Comparison of ENCODE assay signal across 8 cellular contexts in genomic region chr13:40069173-40070044, GRCh38.
DNase-seq lines count a peak whose midpoint lies in the region; ATAC-seq, FAIRE-seq and TF ChIP-seq lines count a peak whose summit lies in the region.

No MANE protein-coding gene starts in this region.

- FAIRE-seq in GM12891 (lab: Jason Lieb, UNC): peak; percentile 51

- peak overlapping the region; percentile 63 for H3K27ac Mint-ChIP-seq in activated T-cell treated with anti-CD3 and anti-CD28 coated beads, Interleukin-2, amount 50 U/mL, for 24 hours

- H3K27me3 Mint-ChIP-seq in activated T-cell treated with anti-CD3 and anti-CD28 coated beads, Interleukin-2, amount 50 U/mL, for 24 hours: no peaks in the 10 kb centered on the region

- H2AFZ ChIP-seq in OCI-LY1 (ENCODE audit: low read length) (peak overlapping the region; percentile 14; the same call in 1 of the 2 replicates), neural cell (ENCODE audit: low read depth, low read length) (no peak overlapping the region)

- H3K27me3 ChIP-seq in OCI-LY1 (ENCODE audit: insufficient read depth, low read length) (no peaks in the 10 kb centered on the region), neural cell (ENCODE audit: insufficient read depth, low read depth, low read length) (peaks cover 27% of the 10 kb centered on the region)

- no peaks in the 10 kb centered on the region for H3K9me2 ChIP-seq in OCI-LY1 (ENCODE audit: low read depth, low read length)
- H3K9me2 ChIP-seq in neural cell (ENCODE audit: insufficient read depth, low read length): no peaks in the 10 kb centered on the region

- H3K4me2 ChIP-seq in OCI-LY1 (ENCODE audit: low read length) (peak overlapping the region; percentile 52), neural cell (ENCODE audit: low read length) (no peak overlapping the region)

- TF ChIP-seq POLR2A in GM12891 (IDR thresholded peaks at IDR 0.05; ENCODE audit: low read depth, low read length): no peak

- peak; percentile 80 for TF ChIP-seq RAD21 in neural cell (conservative IDR thresholded peaks at IDR 0.05)

- DNase-seq in GM12891 (ENCODE audit: insufficient read length, low spot score): peak; percentile 20
- peak; percentile 79 for DNase-seq in activated T-cell treated with anti-CD3 and anti-CD28 coated beads, Interleukin-2, amount 50 U/mL, for 24 hours
- peak; percentile 59 for DNase-seq in fibroblast of peridontal ligament (ENCODE audit: extremely low read depth)
- DNase-seq in stimulated activated naive CD4-positive, alpha-beta T cell treated with Interleukin-2 at 50 U/mL for 16 hours (lab: John Stamatoyannopoulos, UW): peak; percentile 54

- H3K9me3 Mint-ChIP-seq in activated T-cell treated with anti-CD3 and anti-CD28 coated beads, Interleukin-2, amount 50 U/mL, for 24 hours: no peaks in the 10 kb centered on the region

- peak; percentile 93 for TF ChIP-seq CTCF in OCI-LY1 (IDR thresholded peaks at IDR 0.05; ENCODE audit: low read length)
- TF ChIP-seq CTCF in neural cell (IDR thresholded peaks at IDR 0.05; ENCODE audit: poor library complexity, severe bottlenecking): peak; percentile 75

- H3K4me3 Mint-ChIP-seq in activated T-cell treated with anti-CD3 and anti-CD28 coated beads, Interleukin-2, amount 50 U/mL, for 24 hours: no peak overlapping the region

- H3K36me3 Mint-ChIP-seq in activated T-cell treated with anti-CD3 and anti-CD28 coated beads, Interleukin-2, amount 50 U/mL, for 24 hours (ENCODE audit: low read depth): no peaks in the 10 kb centered on the region

- peaks cover 35% of the 10 kb centered on the region for H3K4me1 ChIP-seq in OCI-LY1 (ENCODE audit: insufficient read depth, low read length, severe bottlenecking)

- H3F3A ChIP-seq in OCI-LY1 (ENCODE audit: insufficient read depth, low read length) (no peaks in the 10 kb centered on the region), neural cell (ENCODE audit: insufficient read depth, low read length, poor library complexity, severe bottlenecking) (no peaks in the 10 kb centered on the region)

- no peaks in the 10 kb centered on the region for H3K79me2 ChIP-seq in OCI-LY1 (ENCODE audit: insufficient read depth, low read length)
- H3K79me2 ChIP-seq in neural cell (replicated peaks; ENCODE audit: insufficient read depth, low read length): no peaks in the 10 kb centered on the region

- H3K9ac ChIP-seq in OCI-LY1 (ENCODE audit: low read length) (peak overlapping the region; percentile 34; the same call in 1 of the 2 replicates), neural cell (ENCODE audit: low read length) (no peak overlapping the region)

- H3K27ac ChIP-seq in OCI-LY1 (ENCODE audit: low read depth, low read length, poor library complexity, severe bottlenecking): peak overlapping the region; percentile 70
- H3K27ac ChIP-seq in neural cell (ENCODE audit: low read length): no peak overlapping the region

- no peaks in the 10 kb centered on the region for H3K36me3 ChIP-seq in OCI-LY1 (ENCODE audit: insufficient read depth, low read length)
- H3K36me3 ChIP-seq in neural cell (ENCODE audit: insufficient read depth, low read length): no peaks in the 10 kb centered on the region

- H3K4me3 ChIP-seq in OCI-LY1 (ENCODE audit: low read depth, low read length, poor library complexity, severe bottlenecking) (no peak overlapping the region), neural cell (ENCODE audit: low read length) (no peak overlapping the region)

- peak; percentile 67 for ATAC-seq in HG03064 (IDR thresholded peaks at IDR 0.05; ENCODE audit: low read depth, unreplicated experiment)
- no peak for ATAC-seq in HG03521 (IDR thresholded peaks at IDR 0.05; ENCODE audit: unreplicated experiment)

- no peaks in the 10 kb centered on the region for H4K20me1 ChIP-seq in OCI-LY1 (ENCODE audit: insufficient read depth, low read length)
- H4K20me1 ChIP-seq in neural cell (ENCODE audit: insufficient read depth): no peaks in the 10 kb centered on the region

- H3K9me3 ChIP-seq in OCI-LY1 (ENCODE audit: low read length): no peaks in the 10 kb centered on the region
- no peaks in the 10 kb centered on the region for H3K9me3 ChIP-seq in neural cell (ENCODE audit: low read length)

- peaks cover 39% of the 10 kb centered on the region for H3K4me1 Mint-ChIP-seq in activated T-cell treated with anti-CD3 and anti-CD28 coated beads, Interleukin-2, amount 50 U/mL, for 24 hours (ENCODE audit: low read depth)

- no peak for TF ChIP-seq EP300 in neural cell (conservative IDR thresholded peaks at IDR 0.05; ENCODE audit: poor library complexity, severe bottlenecking)

TF ChIP-seq in GM12891, 5 proteins besides CTCF, POLR2A, EP300 and RAD21:
- TF ChIP-seq POLR2AphosphoS5 (IDR thresholded peaks at IDR 0.05; ENCODE audit: low read depth, low read length): no peak
- no peak for TF ChIP-seq TAF1 (IDR thresholded peaks at IDR 0.05; ENCODE audit: low read depth, low read length)
- TF ChIP-seq POU2F2 (IDR thresholded peaks at IDR 0.05; ENCODE audit: low read depth, low read length): no peak
- TF ChIP-seq SPI1 (IDR thresholded peaks at IDR 0.05; ENCODE audit: low read depth, low read length): peak; percentile 56
- TF ChIP-seq PAX5 (IDR thresholded peaks at IDR 0.05; ENCODE audit: insufficient read depth, low read length, severe bottlenecking): no peak
TF ChIP-seq in GM12891: peak in this region for 1.

TF ChIP-seq in neural cell, 6 proteins besides CTCF, POLR2A, EP300 and RAD21:
- TF ChIP-seq SMC3 (conservative IDR thresholded peaks at IDR 0.05; ENCODE audit: poor library complexity) (peak; percentile 78), EZH2 (IDR thresholded peaks at IDR 0.05; ENCODE audit: borderline replicate concordance, insufficient read depth, low read length, poor library complexity, severe bottlenecking) (no peak), POLR2AphosphoS5 (IDR thresholded peaks at IDR 0.05) (no peak)

Comparison
In these comparisons a context has a peak if more than half of its experiments do, and no peak if none do; other contexts are left out.
1. DNase-seq: peak in every context shown above with its lines; median percentile 79 in activated T-cell treated with anti-CD3 and anti-CD28 coated beads, Interleukin-2, amount 50 U/mL, for 24 hours; 59 in fibroblast of peridontal ligament; 54 in stimulated activated naive CD4-positive, alpha-beta T cell treated with Interleukin-2 at 50 U/mL for 16 hours; 20 in GM12891.